Comparison of ENCODE assay signal across 1 cellular context in genomic region chr10:100481462-100482081, GRCh38.
TF ChIP-seq lines count a peak whose summit lies in the region.

No MANE protein-coding gene starts in this region.

TF ChIP-seq in GM23338, 12 proteins besides CTCF, POLR2A, EP300 and RAD21 (continued from another document):
- TF ChIP-seq ZNF462 (CRISPR knock-in tag; IDR thresholded peaks at IDR 0.05): no peak
- no peak for TF ChIP-seq ETS1 (IDR thresholded peaks at IDR 0.05)
